8 cellular contexts compared by ENCODE assay signal in genomic region chr3:193780810-193781472, GRCh38.
DNase-seq lines count a peak whose midpoint lies in the region; ATAC-seq lines count a peak whose summit lies in the region.

No MANE protein-coding gene starts in this region.

- no peaks in the 10 kb centered on the region for H3K9me3 ChIP-seq in SJCRH30 (replicated peaks)

- ATAC-seq in HG03139 (IDR thresholded peaks at IDR 0.05; ENCODE audit: unreplicated experiment): no peak

- no peaks in the 10 kb centered on the region for H3K36me3 ChIP-seq in SJCRH30

- in situ Hi-C loops in G401 (cut with HindIII; ENCODE audit: low sequenced_read_pairs): no loop called here

- 0 out of 2 replicates have a peak, but pooled peaks cover 4% of the 10 kb centered on the region for H3K27me3 ChIP-seq in SJCRH30

- peaks cover 10% of the 10 kb centered on the region for H3K4me1 ChIP-seq in SJCRH30

- H3K27ac ChIP-seq in SJCRH30: no peak overlapping the region
- no peak overlapping the region for H3K27ac ChIP-seq in caudate nucleus (ENCODE audit: low read depth, low read length)

- DNase-seq in G401 (ENCODE audit: low spot score): peak; percentile 16
- peak; percentile 48 for DNase-seq in LHCN-M2 (ENCODE audit: low read depth)
- peak; percentile 73 to 87 for DNase-seq in SJCRH30
- DNase-seq in caudate nucleus (lab: John Stamatoyannopoulos, UW): peak in 52 of 61 donors; percentile 7 to 72 (median 38)
- peak; percentile 80 for DNase-seq in kidney glomerular epithelial cell (lab: John Stamatoyannopoulos, UW)
- DNase-seq in stimulated activated CD4-positive, alpha-beta T cell treated with anti-CD3 and anti-CD28 coated beads, Interleukin-4, amount 100 ng/mL, for 48 hours (ENCODE audit: low read depth in 2 of 2): peak; percentile 11 to 22
- no peak for DNase-seq in central memory CD4-positive, alpha-beta T cell

- H3K4me3 ChIP-seq in SJCRH30: no peak overlapping the region
